In the genomic region with DNA sequence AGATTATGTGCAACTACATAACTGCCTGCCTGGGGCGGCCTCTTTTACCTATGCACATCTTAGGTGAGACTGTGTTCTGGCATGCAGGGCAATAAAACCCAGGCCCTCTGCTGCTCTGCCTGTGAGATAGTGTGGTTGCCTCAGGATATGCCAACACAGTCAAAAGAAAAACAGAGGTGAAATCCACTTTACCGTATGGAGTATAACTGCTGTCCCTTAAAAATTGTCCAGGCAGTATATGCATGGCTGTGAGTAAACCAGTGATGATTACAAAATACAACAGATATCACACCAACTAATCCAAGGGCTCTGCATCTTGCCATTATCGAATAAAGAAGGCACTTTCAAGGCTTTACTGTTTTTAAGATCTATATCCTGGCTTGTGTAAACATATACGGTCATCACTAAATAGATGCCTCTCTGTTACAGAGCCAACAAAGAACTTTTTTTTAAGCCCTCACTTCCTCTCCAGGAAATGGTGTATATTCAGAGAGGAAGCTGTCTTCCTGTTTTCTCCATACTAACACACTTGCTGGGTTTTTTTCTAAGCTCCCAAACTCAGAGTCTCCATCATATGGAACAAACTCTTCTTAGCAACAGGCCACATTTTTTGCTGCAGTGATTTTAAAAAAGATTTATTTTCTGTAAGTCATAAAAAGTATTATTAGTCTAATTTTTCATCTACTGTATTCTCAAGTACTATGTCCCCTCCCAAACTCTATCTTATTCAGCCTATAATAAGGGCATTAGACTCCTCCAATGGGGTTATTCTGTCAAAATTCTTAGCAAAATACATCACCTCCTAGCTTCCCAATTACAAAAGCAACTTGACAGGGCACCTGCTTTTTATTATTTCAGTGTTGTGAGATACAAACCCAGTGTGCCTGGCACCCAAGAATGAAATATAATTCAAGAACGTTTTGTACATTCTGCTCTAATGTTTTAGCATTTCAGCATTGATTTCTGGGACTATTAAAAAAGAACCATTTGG, we compare ENCODE assay signal across 8 cellular contexts.
A peak's percentile ranks its signal among the peaks of the same experiment; 100 is the strongest.
DNase-seq lines count a peak whose midpoint lies in the region; ATAC-seq, FAIRE-seq and TF ChIP-seq lines count a peak whose summit lies in the region.

No MANE protein-coding gene starts in this region.

- no peaks in the 10 kb centered on the region for H4K20me1 ChIP-seq in K562 (replicated peaks; ENCODE audit: control insufficient read depth, insufficient read depth, low read length)

- POLR2A ChIA-PET in K562 (lab: Yijun Ruan, JAX), result interaction anchor here (0.6 kb wide), 1 partner anchor 1697 kb away, joined by 3 read pairs; no protein-coding TSS in a partner anchor

- H3K4me3 ChIP-seq in LNCaP clone FGC (ENCODE audit: low read depth, low read length) (no peak overlapping the region), K562 (no peak overlapping the region)

- TF ChIP-seq EP300 in K562 (IDR thresholded peaks at IDR 0.05; ENCODE audit: low read length), result no peak

- peaks cover 4% of the 10 kb centered on the region for H3K9me3 Mint-ChIP-seq in natural killer cell treated with Interleukin-12 subunit alpha and Interleukin-12 subunit beta and Interleukin-15 and Interleukin-18, amount 100 ng/mL, for 72 hours

- in situ Hi-C loops in K562 (cut with MboI), result no loop called here

- H3K36me3 ChIP-seq in K562 (ENCODE audit: control insufficient read depth, insufficient read depth, low read length), result no peaks in the 10 kb centered on the region

- no peaks in the 10 kb centered on the region for H3K79me2 ChIP-seq in K562 (ENCODE audit: control insufficient read depth, insufficient read depth, low read length)

- WGBS in K562 (ENCODE audit: insufficient coverage, low coverage, missing lambda C conversion rate), result 46% methylated on average over 5 of the region's 5 CpGs

- no peak overlapping the region for H2AFZ ChIP-seq in K562 (ENCODE audit: low read depth, low read length)

- peaks cover 62 to 68% of the 10 kb centered on the region in 2 donors for H3K4me1 Mint-ChIP-seq in natural killer cell treated with Interleukin-12 subunit alpha and Interleukin-12 subunit beta and Interleukin-15 and Interleukin-18, amount 100 ng/mL, for 72 hours (ENCODE audit: low read depth in 2 of 2)

- H3K9me3 ChIP-seq in K562 (replicated peaks; ENCODE audit: control insufficient read depth, insufficient read depth, low read depth, low read length), result no peaks in the 10 kb centered on the region

- no peak for FAIRE-seq in K562 (lab: Jason Lieb, UNC)

- DNase-seq in DMS153 treated with DMSO at 0.1 percent for 48 hours (lab: John Stamatoyannopoulos, UW; ENCODE audit: unreplicated experiment), result peak; percentile 30
- DNase-seq in LNCaP clone FGC (ENCODE audit: low read depth), result peak; percentile 68
- DNase-seq in K562 (ENCODE audit: extremely low read depth in 1 of 4, low spot score in 3 of 4), result no peak
- DNase-seq in natural killer cell treated with Interleukin-12 subunit alpha and Interleukin-12 subunit beta and Interleukin-15 and Interleukin-18, amount 100 ng/mL, for 72 hours (ENCODE audit: low spot score), result no peak
- no peak for DNase-seq in UCSD-AML1 (lab: John Stamatoyannopoulos, UW; ENCODE audit: unreplicated experiment)

- H3K27me3 Mint-ChIP-seq in natural killer cell treated with Interleukin-12 subunit alpha and Interleukin-12 subunit beta and Interleukin-15 and Interleukin-18, amount 100 ng/mL, for 72 hours, result no peaks in the 10 kb centered on the region

- BruUV-seq in K562 (replicated peaks; lab: Mats Ljungman, UMichigan), result no TSS peak

- H3K27me3 ChIP-seq in K562 (ENCODE audit: control insufficient read depth in 2 of 2, insufficient read depth in 2 of 2, low read length in 2 of 2), result no peaks in the 10 kb centered on the region

- H3K36me3 Mint-ChIP-seq in natural killer cell treated with Interleukin-12 subunit alpha and Interleukin-12 subunit beta and Interleukin-15 and Interleukin-18, amount 100 ng/mL, for 72 hours, result peaks cover 6% of the 10 kb centered on the region

- TF ChIP-seq POLR2A in K562 (conservative IDR thresholded peaks at IDR 0.05), result no peak

- H3K4me1 ChIP-seq in K562 (replicated peaks in 1 of 2; ENCODE audit: control insufficient read depth in 2 of 2, insufficient read depth in 2 of 2, low read length in 2 of 2), result peaks cover 4 to 15% of the 10 kb centered on the region in 2 experiments; a peak in 4 of 5 replicates

- intact Hi-C loops in K562 (cut with micrococcal nuclease), result no loop called here

- TF ChIP-seq CTCF in LNCaP clone FGC (IDR thresholded peaks at IDR 0.05; ENCODE audit: control insufficient read depth, extremely low read depth, insufficient read depth) (no peak), K562 (IDR thresholded peaks at IDR 0.05 in 2 of 3, conservative IDR thresholded peaks at IDR 0.05 in 1 of 3; ENCODE audit: insufficient read depth in 2 of 3, low read depth in 1 of 3, low read length in 3 of 3) (no peak)

- peak overlapping the region; percentile 88 to 99 for H3K27ac Mint-ChIP-seq in natural killer cell treated with Interleukin-12 subunit alpha and Interleukin-12 subunit beta and Interleukin-15 and Interleukin-18, amount 100 ng/mL, for 72 hours

- ATAC-seq in K562, result no peak
- peak; percentile 42 to 55 for ATAC-seq in natural killer cell treated with Interleukin-12 subunit alpha and Interleukin-12 subunit beta and Interleukin-15 and Interleukin-18, amount 100 ng/mL, for 72 hours
- ATAC-seq in GM21825 (IDR thresholded peaks at IDR 0.05; ENCODE audit: unreplicated experiment), result no peak
- no peak for ATAC-seq in HG02981 (IDR thresholded peaks at IDR 0.05; ENCODE audit: unreplicated experiment)
- no peak for ATAC-seq in HG03565 (IDR thresholded peaks at IDR 0.05; ENCODE audit: unreplicated experiment)

- H3K9ac ChIP-seq in K562 (ENCODE audit: insufficient read depth in 1 of 2, low read depth in 2 of 2, low read length in 2 of 2), result no peak overlapping the region

- H3K4me2 ChIP-seq in K562 (ENCODE audit: insufficient read depth, low read length), result no peak overlapping the region

- no peak overlapping the region for H3K27ac ChIP-seq in K562 (ENCODE audit: extremely low read depth, low read depth, low read length)

- H3K4me3 Mint-ChIP-seq in natural killer cell treated with Interleukin-12 subunit alpha and Interleukin-12 subunit beta and Interleukin-15 and Interleukin-18, amount 100 ng/mL, for 72 hours, result peak overlapping the region; percentile 71

- no peaks in the 10 kb centered on the region for H3K9me1 ChIP-seq in K562 (ENCODE audit: control insufficient read depth, insufficient read depth, low read length)

- CTCF ChIA-PET in K562 (lab: Yijun Ruan, JAX; ENCODE audit: low intra/inter-chr PET ratio), result no interaction called here

- TF ChIP-seq RAD21 in K562 (CRISPR knock-in tag; conservative IDR thresholded peaks at IDR 0.05 in 1 of 2, IDR thresholded peaks at IDR 0.05 in 1 of 2), result no peak

TF ChIP-seq in K562, 482 proteins besides CTCF, POLR2A, EP300 and RAD21:
- TF ChIP-seq FOXA3 (CRISPR knock-in tag; conservative IDR thresholded peaks at IDR 0.05 in 1 of 2, IDR thresholded peaks at IDR 0.05 in 1 of 2), result peak in 1 of 2 experiments; percentile 60; a peak in 2 of 4 replicates
- TF ChIP-seq, protein P1, sequence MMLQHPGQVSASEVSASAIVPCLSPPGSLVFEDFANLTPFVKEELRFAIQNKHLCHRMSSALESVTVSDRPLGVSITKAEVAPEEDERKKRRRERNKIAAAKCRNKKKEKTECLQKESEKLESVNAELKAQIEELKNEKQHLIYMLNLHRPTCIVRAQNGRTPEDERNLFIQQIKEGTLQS (IDR thresholded peaks at IDR 0.05), result peak; percentile 10; the same call in 1 of the 2 replicates
- TF ChIP-seq, protein P1 (CRISPR knock-in tag; conservative IDR thresholded peaks at IDR 0.05), result no peak
- TF ChIP-seq KDM1A (IDR thresholded peaks at IDR 0.05), result peak; percentile 11 to 34; a peak in 2 of 4 replicates
- peak; percentile 76; the same call in 1 of the 2 replicates for TF ChIP-seq SPI1 (IDR thresholded peaks at IDR 0.05; ENCODE audit: borderline replicate concordance, low read depth, low read length)
- no peak for TF ChIP-seq ZNF197 (CRISPR knock-in tag; IDR thresholded peaks at IDR 0.05; ENCODE audit: low read depth)

Comparison
In these comparisons a context has a peak if more than half of its experiments do, and no peak if none do; other contexts are left out.
1. DNase-seq: peak in DMS153 treated with DMSO at 0.1 percent for 48 hours (single experiment) and LNCaP clone FGC (single experiment); none in K562 (0 of 4), natural killer cell treated with Interleukin-12 subunit alpha and Interleukin-12 subunit beta and Interleukin-15 and Interleukin-18, amount 100 ng/mL, for 72 hours (single experiment) and UCSD-AML1 (single experiment).
2. ATAC-seq: peak in natural killer cell treated with Interleukin-12 subunit alpha and Interleukin-12 subunit beta and Interleukin-15 and Interleukin-18, amount 100 ng/mL, for 72 hours (2 of 2); none in K562 (single experiment), GM21825 (single experiment), HG02981 (single experiment) and HG03565 (single experiment).